16 cellular contexts compared by ENCODE assay signal in genomic region chr12:80200414-80200813, GRCh38.
DNase-seq lines count a peak whose midpoint lies in the region; ATAC-seq and TF ChIP-seq lines count a peak whose summit lies in the region.
"Had no signal": no experiment of that assay in that cellular context is flagged by ENCODE, and none has a peak within 500 bp of the region (broad histone marks: within the 10 kb centered on the region; RNA-seq: fewer than 3 reads in every experiment).

No MANE protein-coding gene starts in this region.

- no peaks in the 10 kb centered on the region for H3F3A ChIP-seq in GM23338 (replicated peaks; ENCODE audit: low read depth)

- no peaks in the 10 kb centered on the region for H3K9me3 ChIP-seq in osteoblast (ENCODE audit: low read depth, low read length)
- H3K9me3 ChIP-seq in effector memory CD4-positive, alpha-beta T cell (ENCODE audit: control insufficient read depth, low read length): no peaks in the 10 kb centered on the region
- H3K9me3 ChIP-seq: BLaER1, HAP-1 had no signal

- DNase-seq in NCI-H748 (lab: John Stamatoyannopoulos, UW; ENCODE audit: unreplicated experiment) (peak; percentile 14), NCI-H748 treated with DMSO at 0.1 percent for 48 hours (lab: John Stamatoyannopoulos, UW) (no peak), GM23338 (ENCODE audit: low spot score) (no peak), OCI-M1 (lab: John Stamatoyannopoulos, UW) (peak; percentile 19), osteoblast (ENCODE audit: insufficient read length, low spot score, missing footprints) (peak; percentile 2), NCI-H2227 treated with DMSO at 0.1 percent for 48 hours (lab: John Stamatoyannopoulos, UW) (no peak)
- DNase-seq in activated naive CD4-positive, alpha-beta T cell (lab: John Stamatoyannopoulos, UW): no peak
- DNase-seq in effector memory CD4-positive, alpha-beta T cell: no peak
- DNase-seq: 8988T; Calu3; CD4-positive, alpha-beta memory T cell; GOT3 had no signal

- no peaks in the 10 kb centered on the region for H3K4me1 ChIP-seq in GM23338 (ENCODE audit: insufficient read depth)
- no peaks in the 10 kb centered on the region for H3K4me1 ChIP-seq in osteoblast (ENCODE audit: insufficient read depth, low read length)
- H3K4me1 ChIP-seq in effector memory CD4-positive, alpha-beta T cell (ENCODE audit: control insufficient read depth, insufficient read depth, low read length, poor library complexity, severe bottlenecking): no peaks in the 10 kb centered on the region

- H3K4me3 ChIP-seq in GM23338 (no peak overlapping the region), osteoblast (ENCODE audit: insufficient read depth, low read length) (no peak overlapping the region)
- H3K4me3 ChIP-seq in effector memory CD4-positive, alpha-beta T cell (ENCODE audit: insufficient read depth, low read depth, low read length, poor library complexity, severe bottlenecking): no peak overlapping the region
- H3K4me3 ChIP-seq: BLaER1, HAP-1 had no signal

- H3K4me1 Mint-ChIP-seq in GM23338: peaks cover 3% of the 10 kb centered on the region; the same call in 2 of the 3 replicates
- H3K4me1 Mint-ChIP-seq: CD14-positive monocyte; CD4-positive, alpha-beta memory T cell had no signal

- no peaks in the 10 kb centered on the region for H3K9me3 Mint-ChIP-seq in GM23338
- H3K9me3 Mint-ChIP-seq: CD14-positive monocyte; CD4-positive, alpha-beta memory T cell had no signal

- no peak overlapping the region for H3K4me3 Mint-ChIP-seq in GM23338
- H3K4me3 Mint-ChIP-seq: CD14-positive monocyte; CD4-positive, alpha-beta memory T cell had no signal

- H3K36me3 Mint-ChIP-seq in GM23338 (ENCODE audit: low read depth): no peaks in the 10 kb centered on the region
- H3K36me3 Mint-ChIP-seq: CD14-positive monocyte; CD4-positive, alpha-beta memory T cell had no signal

- peaks cover 2% of the 10 kb centered on the region for H3K27me3 Mint-ChIP-seq in GM23338 (ENCODE audit: insufficient read depth, low read depth, poor library complexity)

- no peaks in the 10 kb centered on the region for H4K20me1 ChIP-seq in GM23338 (replicated peaks; ENCODE audit: insufficient read depth)
- H4K20me1 ChIP-seq in osteoblast (ENCODE audit: insufficient read depth, low read length): no peaks in the 10 kb centered on the region
- H4K20me1 ChIP-seq: BLaER1 had no signal

- H3K27ac ChIP-seq in GM23338 (ENCODE audit: low read depth) (no peak overlapping the region), osteoblast (ENCODE audit: low read depth, low read length) (no peak overlapping the region)
- H3K27ac ChIP-seq in effector memory CD4-positive, alpha-beta T cell (ENCODE audit: insufficient read depth, low read length, poor library complexity, severe bottlenecking): no peak overlapping the region
- H3K27ac ChIP-seq: BLaER1, HL-60 had no signal

- H3K9me2 ChIP-seq in GM23338 (ENCODE audit: insufficient read depth): no peaks in the 10 kb centered on the region

- H3K4me2 ChIP-seq in GM23338: no peak overlapping the region
- H3K4me2 ChIP-seq in osteoblast (ENCODE audit: insufficient read depth, low read length): no peak overlapping the region
- H3K4me2 ChIP-seq: BLaER1 had no signal

- no peak overlapping the region for H3K27ac Mint-ChIP-seq in GM23338
- H3K27ac Mint-ChIP-seq: CD14-positive monocyte; CD4-positive, alpha-beta memory T cell had no signal

- ATAC-seq in GM23338: no peak

- peak; percentile 12 to 25; a peak in 1 of 4 replicates for TF ChIP-seq CTCF in GM23338 (conservative IDR thresholded peaks at IDR 0.05; ENCODE audit: low read depth in 2 of 2)
- no peak for TF ChIP-seq CTCF in osteoblast (IDR thresholded peaks at IDR 0.05; ENCODE audit: extremely low read depth, low read depth, low read length)

- H2AFZ ChIP-seq in GM23338 (no peak overlapping the region), osteoblast (ENCODE audit: low read length) (no peak overlapping the region)

- no peaks in the 10 kb centered on the region for H3K79me2 ChIP-seq in GM23338 (replicated peaks; ENCODE audit: insufficient read depth)
- no peaks in the 10 kb centered on the region for H3K79me2 ChIP-seq in osteoblast (ENCODE audit: insufficient read depth, low read length)

- no peaks in the 10 kb centered on the region for H3K27me3 ChIP-seq in GM23338 (ENCODE audit: insufficient read depth)
- no peaks in the 10 kb centered on the region for H3K27me3 ChIP-seq in osteoblast (ENCODE audit: insufficient read depth, low read length)
- no peaks in the 10 kb centered on the region for H3K27me3 ChIP-seq in effector memory CD4-positive, alpha-beta T cell (replicated peaks; ENCODE audit: control insufficient read depth, insufficient read depth, low read length, poor library complexity, severe bottlenecking)
- H3K27me3 ChIP-seq: BLaER1 had no signal

- no peaks in the 10 kb centered on the region for H3K36me3 ChIP-seq in GM23338 (ENCODE audit: insufficient read depth)
- no peaks in the 10 kb centered on the region for H3K36me3 ChIP-seq in osteoblast (ENCODE audit: insufficient read depth, low read length)
- H3K36me3 ChIP-seq in effector memory CD4-positive, alpha-beta T cell (ENCODE audit: control insufficient read depth, insufficient read depth, low read length): no peaks in the 10 kb centered on the region
- H3K36me3 ChIP-seq: BLaER1 had no signal

TF ChIP-seq in GM23338, 12 proteins besides CTCF, POLR2A, EP300 and RAD21 (continues in another document):
- TF ChIP-seq ZNF331 (CRISPR knock-in tag; IDR thresholded peaks at IDR 0.05; ENCODE audit: low read depth): no peak
- no peak for TF ChIP-seq CREB1 (CRISPR knock-in tag; IDR thresholded peaks at IDR 0.05; ENCODE audit: low read depth)
- TF ChIP-seq EZH2 (IDR thresholded peaks at IDR 0.05; ENCODE audit: low read depth, unreplicated experiment): no peak
- no peak for TF ChIP-seq NANOG (IDR thresholded peaks at IDR 0.05; ENCODE audit: borderline replicate concordance)
- no peak for TF ChIP-seq JUNB (IDR thresholded peaks at IDR 0.05; ENCODE audit: unreplicated experiment)
- no peak for TF ChIP-seq ETS1 (IDR thresholded peaks at IDR 0.05)
- TF ChIP-seq EZH2phosphoT487 (IDR thresholded peaks at IDR 0.05; ENCODE audit: unreplicated experiment): no peak
- TF ChIP-seq STAT1 (IDR thresholded peaks at IDR 0.05; ENCODE audit: unreplicated experiment): no peak
- TF ChIP-seq, protein P1, sequence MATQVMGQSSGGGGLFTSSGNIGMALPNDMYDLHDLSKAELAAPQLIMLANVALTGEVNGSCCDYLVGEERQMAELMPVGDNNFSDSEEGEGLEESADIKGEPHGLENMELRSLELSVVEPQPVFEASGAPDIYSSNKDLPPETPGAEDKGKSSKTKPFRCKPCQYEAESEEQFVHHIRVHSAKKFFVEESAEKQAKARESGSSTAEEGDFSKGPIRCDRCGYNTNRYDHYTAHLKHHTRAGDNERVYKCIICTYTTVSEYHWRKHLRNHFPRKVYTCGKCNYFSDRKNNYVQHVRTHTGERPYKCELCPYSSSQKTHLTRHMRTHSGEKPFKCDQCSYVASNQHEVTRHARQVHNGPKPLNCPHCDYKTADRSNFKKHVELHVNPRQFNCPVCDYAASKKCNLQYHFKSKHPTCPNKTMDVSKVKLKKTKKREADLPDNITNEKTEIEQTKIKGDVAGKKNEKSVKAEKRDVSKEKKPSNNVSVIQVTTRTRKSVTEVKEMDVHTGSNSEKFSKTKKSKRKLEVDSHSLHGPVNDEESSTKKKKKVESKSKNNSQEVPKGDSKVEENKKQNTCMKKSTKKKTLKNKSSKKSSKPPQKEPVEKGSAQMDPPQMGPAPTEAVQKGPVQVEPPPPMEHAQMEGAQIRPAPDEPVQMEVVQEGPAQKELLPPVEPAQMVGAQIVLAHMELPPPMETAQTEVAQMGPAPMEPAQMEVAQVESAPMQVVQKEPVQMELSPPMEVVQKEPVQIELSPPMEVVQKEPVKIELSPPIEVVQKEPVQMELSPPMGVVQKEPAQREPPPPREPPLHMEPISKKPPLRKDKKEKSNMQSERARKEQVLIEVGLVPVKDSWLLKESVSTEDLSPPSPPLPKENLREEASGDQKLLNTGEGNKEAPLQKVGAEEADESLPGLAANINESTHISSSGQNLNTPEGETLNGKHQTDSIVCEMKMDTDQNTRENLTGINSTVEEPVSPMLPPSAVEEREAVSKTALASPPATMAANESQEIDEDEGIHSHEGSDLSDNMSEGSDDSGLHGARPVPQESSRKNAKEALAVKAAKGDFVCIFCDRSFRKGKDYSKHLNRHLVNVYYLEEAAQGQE (IDR thresholded peaks at IDR 0.05; ENCODE audit: unreplicated experiment): no peak
- TF ChIP-seq ZNF114 (CRISPR knock-in tag; IDR thresholded peaks at IDR 0.05): no peak

Comparison
In these comparisons a context has a peak if more than half of its experiments do, and no peak if none do; other contexts are left out.
1. DNase-seq: peak in NCI-H748 (single experiment), OCI-M1 (single experiment) and osteoblast (single experiment); none in NCI-H748 treated with DMSO at 0.1 percent for 48 hours (single experiment), GM23338 (single experiment), activated naive CD4-positive, alpha-beta T cell (0 of 4), effector memory CD4-positive, alpha-beta T cell (0 of 3) and NCI-H2227 treated with DMSO at 0.1 percent for 48 hours (single experiment).